ENCODE assay signal across 23 cellular contexts in the genomic region with DNA sequence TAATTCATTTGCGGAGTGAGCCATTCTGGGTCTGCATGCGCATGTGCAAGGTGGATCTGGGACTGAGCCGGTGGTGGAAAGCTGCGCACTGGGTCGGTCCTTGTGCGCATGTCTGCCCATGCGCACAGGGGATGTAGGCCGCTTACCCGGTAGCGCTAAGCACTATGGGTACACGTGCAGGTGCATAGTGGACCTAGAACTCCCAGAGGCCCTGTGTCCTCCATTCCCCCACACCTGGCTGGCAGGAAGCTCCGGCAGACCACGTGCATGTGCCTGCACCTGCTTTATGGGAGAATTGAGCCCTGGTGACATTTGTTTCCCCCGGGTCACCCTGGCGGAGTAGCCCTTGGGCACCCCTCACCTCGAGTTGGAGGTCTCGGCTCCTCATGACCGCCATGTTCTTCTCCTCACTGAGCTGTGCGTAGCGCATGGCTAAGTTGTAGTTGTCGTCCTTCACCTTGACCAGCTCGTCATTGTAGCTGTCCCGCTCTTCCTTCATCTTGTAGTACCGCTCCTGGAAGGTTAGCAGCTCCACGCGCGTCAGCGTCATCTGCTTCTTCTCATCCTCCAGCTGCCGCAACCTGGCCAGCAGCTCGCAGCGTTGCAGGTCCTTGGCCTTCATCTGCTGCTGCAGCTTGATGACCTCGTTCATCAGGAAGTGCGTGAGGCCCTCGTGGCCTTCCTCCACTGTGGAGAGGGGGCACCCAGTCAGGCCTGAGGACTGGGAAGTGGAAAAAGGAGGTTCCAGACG.
A peak's percentile ranks its signal among the peaks of the same experiment; 100 is the strongest.
DNase-seq lines count a peak whose midpoint lies in the region; ATAC-seq and TF ChIP-seq lines count a peak whose summit lies in the region.
"Had no signal": no experiment of that assay in that cellular context is flagged by ENCODE, and none has a peak within 500 bp of the region (broad histone marks: within the 10 kb centered on the region; RNA-seq: fewer than 3 reads in every experiment).

No MANE protein-coding gene starts in this region.

- H3K27ac ChIP-seq in RWPE2 (ENCODE audit: poor library complexity, severe bottlenecking) (no peak overlapping the region), endodermal cell (ENCODE audit: low read depth, low read length) (no peak overlapping the region), sigmoid colon (no peak overlapping the region)
- H3K27ac ChIP-seq: BLaER1 treated with 17β-estradiol and CSF1 and Interleukin-3, amounts not matched to agents 10 nM and 100 nM; body of pancreas; HL-60; right lobe of liver; RWPE1; vagina had no signal

- H3K36me3 Mint-ChIP-seq in activated T-cell treated with anti-CD3 and anti-CD28 coated beads, Interleukin-2, amount 50 U/mL, for 4 hours (ENCODE audit: insufficient read depth): peaks cover 67% of the 10 kb centered on the region
- peaks cover 20% of the 10 kb centered on the region for H3K36me3 Mint-ChIP-seq in endodermal cell (ENCODE audit: low read depth)

- no peak for TF ChIP-seq EP300 in sigmoid colon (IDR thresholded peaks at IDR 0.05)

- no peak for TF ChIP-seq POLR2A in sigmoid colon (IDR thresholded peaks at IDR 0.05)

- H3K9me3 Mint-ChIP-seq in activated T-cell treated with anti-CD3 and anti-CD28 coated beads, Interleukin-2, amount 50 U/mL, for 4 hours: peaks cover 3% of the 10 kb centered on the region
- H3K9me3 Mint-ChIP-seq in endodermal cell: peaks cover 7% of the 10 kb centered on the region
- H3K9me3 Mint-ChIP-seq: naive thymus-derived CD8-positive, alpha-beta T cell had no signal

- H3K4me1 ChIP-seq in RWPE2 (ENCODE audit: insufficient read depth, poor library complexity, severe bottlenecking) (no peaks in the 10 kb centered on the region), endodermal cell (ENCODE audit: control insufficient read depth, insufficient read depth, low read length) (no peaks in the 10 kb centered on the region), sigmoid colon (no peaks in the 10 kb centered on the region)
- H3K4me1 ChIP-seq: body of pancreas, right lobe of liver, vagina had no signal

- no peak overlapping the region for H3K4me3 Mint-ChIP-seq in activated T-cell treated with anti-CD3 and anti-CD28 coated beads, Interleukin-2, amount 50 U/mL, for 4 hours
- H3K4me3 Mint-ChIP-seq in endodermal cell: no peak overlapping the region
- H3K4me3 Mint-ChIP-seq: mesothelial cell of epicardium; naive thymus-derived CD8-positive, alpha-beta T cell had no signal

- H3K27ac Mint-ChIP-seq in endodermal cell: no peak overlapping the region
- H3K27ac Mint-ChIP-seq: mesothelial cell of epicardium had no signal

- no peak overlapping the region for H3K4me3 ChIP-seq in RWPE2 (ENCODE audit: severe bottlenecking)
- H3K4me3 ChIP-seq in endodermal cell (ENCODE audit: low read length): no peak overlapping the region
- no peak overlapping the region for H3K4me3 ChIP-seq in sigmoid colon
- H3K4me3 ChIP-seq: BLaER1 treated with 17β-estradiol and CSF1 and Interleukin-3, amounts not matched to agents 10 nM and 100 nM; body of pancreas; right lobe of liver; vagina had no signal

- DNase-seq in activated T-cell treated with anti-CD3 and anti-CD28 coated beads, Interleukin-2, amount 50 U/mL, for 4 hours: peak; percentile 2
- DNase-seq in activated T-cell treated with anti-CD3 and anti-CD28 coated beads, Interleukin-2, amount 50 U/mL, for 48 hours: no peak
- DNase-seq in RWPE2 (ENCODE audit: low spot score) (peak; percentile 45), endodermal cell (peak; percentile 22), sigmoid colon (peak; percentile 59), globus pallidus (ENCODE audit: low spot score) (no peak), hypothalamus (lab: John Stamatoyannopoulos, UW) (no peak)
- DNase-seq: EL; NCI-H1092; NCI-H1930; NCI-H2227 treated with DMSO at 0.1 percent for 48 hours; stimulated activated CD4-positive, alpha-beta T cell treated with anti-CD3 and anti-CD28 coated beads, Interleukin-15, amount 100 ng/mL, for 24 hours; T1000 had no signal

- H3K36me3 ChIP-seq in RWPE2 (ENCODE audit: low read depth) (no peaks in the 10 kb centered on the region), endodermal cell (ENCODE audit: control insufficient read depth, insufficient read depth, low read length) (no peaks in the 10 kb centered on the region), sigmoid colon (no peaks in the 10 kb centered on the region)
- H3K36me3 ChIP-seq: right lobe of liver, vagina had no signal

- WGBS in endodermal cell (ENCODE audit: insufficient coverage in 1 of 2, insufficient read length in 1 of 2), 2 experiments: 95% methylated on average over 27 to 35 of the region's 35 CpGs
- WGBS in sigmoid colon, 2 donors: 92 to 94% methylated on average over 35 of the region's 35 CpGs

- ATAC-seq in activated T-cell treated with anti-CD3 and anti-CD28 coated beads, Interleukin-2, amount 50 U/mL, for 4 hours: no peak
- ATAC-seq in RWPE2 (ENCODE audit: low read depth) (no peak), GM18907 (IDR thresholded peaks at IDR 0.05; ENCODE audit: unreplicated experiment) (no peak)
- ATAC-seq: body of pancreas; HepG2; naive thymus-derived CD8-positive, alpha-beta T cell; right lobe of liver had no signal

- H3K9me3 ChIP-seq in RWPE2 (ENCODE audit: severe bottlenecking) (no peaks in the 10 kb centered on the region), endodermal cell (ENCODE audit: control insufficient read depth, low read length) (peaks cover 4% of the 10 kb centered on the region), sigmoid colon (no peaks in the 10 kb centered on the region)
- H3K9me3 ChIP-seq: body of pancreas, right lobe of liver, vagina had no signal

- TF ChIP-seq CTCF in RWPE2 (IDR thresholded peaks at IDR 0.05; ENCODE audit: poor library complexity, severe bottlenecking) (no peak), endodermal cell (conservative IDR thresholded peaks at IDR 0.05) (no peak), sigmoid colon (IDR thresholded peaks at IDR 0.05) (no peak)

- no peaks in the 10 kb centered on the region for H3K27me3 ChIP-seq in RWPE2 (ENCODE audit: insufficient read depth, poor library complexity, severe bottlenecking)
- H3K27me3 ChIP-seq in endodermal cell (ENCODE audit: control insufficient read depth, insufficient read depth, low read length, poor library complexity, severe bottlenecking): no peaks in the 10 kb centered on the region
- peaks cover 0 to 6% (median 0%) of the 10 kb centered on the region in 3 donors for H3K27me3 ChIP-seq in sigmoid colon
- H3K27me3 ChIP-seq: BLaER1 treated with 17β-estradiol and CSF1 and Interleukin-3, amounts not matched to agents 10 nM and 100 nM; body of pancreas; right lobe of liver; vagina had no signal

- intact Hi-C loops in sigmoid colon (cut with DNase I): no loop called here

- H3K9ac ChIP-seq in endodermal cell (ENCODE audit: extremely low read depth, low read length, poor library complexity, severe bottlenecking): no peak overlapping the region
- H3K9ac ChIP-seq: BLaER1 treated with 17β-estradiol and CSF1 and Interleukin-3, amounts not matched to agents 10 nM and 100 nM had no signal

- peaks cover 12% of the 10 kb centered on the region for H3K4me1 Mint-ChIP-seq in activated T-cell treated with anti-CD3 and anti-CD28 coated beads, Interleukin-2, amount 50 U/mL, for 4 hours (ENCODE audit: low read depth)
- no peaks in the 10 kb centered on the region for H3K4me1 Mint-ChIP-seq in endodermal cell
- H3K4me1 Mint-ChIP-seq: mesothelial cell of epicardium had no signal

- no peaks in the 10 kb centered on the region for H3K27me3 Mint-ChIP-seq in activated T-cell treated with anti-CD3 and anti-CD28 coated beads, Interleukin-2, amount 50 U/mL, for 4 hours (ENCODE audit: low read depth)
- H3K27me3 Mint-ChIP-seq in endodermal cell (ENCODE audit: insufficient read depth): no peaks in the 10 kb centered on the region
- H3K27me3 Mint-ChIP-seq: naive thymus-derived CD8-positive, alpha-beta T cell had no signal

Comparison
In these comparisons a context has a peak if more than half of its experiments do, and no peak if none do; other contexts are left out.
1. DNase-seq: peak in activated T-cell treated with anti-CD3 and anti-CD28 coated beads, Interleukin-2, amount 50 U/mL, for 4 hours (single experiment), RWPE2 (single experiment), endodermal cell (single experiment) and sigmoid colon (single experiment); none in activated T-cell treated with anti-CD3 and anti-CD28 coated beads, Interleukin-2, amount 50 U/mL, for 48 hours (0 of 2), globus pallidus (single experiment) and hypothalamus (0 of 51).